ENCODE assay signal across 1 cellular context in the genomic region with DNA sequence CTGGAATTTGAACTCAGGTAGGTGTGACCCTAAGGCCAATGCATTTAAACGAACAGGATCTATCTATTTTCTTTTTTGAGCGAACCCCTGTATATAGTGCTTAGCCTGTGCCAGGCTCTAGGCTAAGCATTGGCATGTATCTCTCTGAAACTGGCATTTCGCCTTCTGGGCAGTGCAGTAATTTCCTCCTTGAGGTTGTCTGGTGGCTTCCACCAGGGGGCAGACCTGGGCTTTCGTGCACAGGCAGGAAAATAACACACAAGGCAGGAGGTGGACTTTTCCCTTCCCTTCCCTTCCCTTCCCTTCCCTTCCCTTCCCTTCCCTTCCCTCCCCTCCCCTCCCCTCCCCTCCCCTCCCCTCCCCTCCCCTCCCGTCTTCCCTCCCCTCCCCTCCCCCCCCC.
TF ChIP-seq lines count a peak whose summit lies in the region.

No MANE protein-coding gene starts in this region.

TF ChIP-seq in IMR-90, 13 proteins besides CTCF, POLR2A, EP300 and RAD21:
- TF ChIP-seq RCOR1 (IDR thresholded peaks at IDR 0.05; ENCODE audit: insufficient replicate concordance, low read length) (no peak), SMC3 (IDR thresholded peaks at IDR 0.05; ENCODE audit: low read depth, low read length) (peak; percentile 78)
